ENCODE assay signal across 25 cellular contexts in genomic region chr5:126268697-126269315, GRCh38.
A peak's percentile ranks its signal among the peaks of the same experiment; 100 is the strongest.
DNase-seq lines count a peak whose midpoint lies in the region; ATAC-seq, FAIRE-seq and TF ChIP-seq lines count a peak whose summit lies in the region.
"Had no signal": no experiment of that assay in that cellular context is flagged by ENCODE, and none has a peak within 500 bp of the region (broad histone marks: within the 10 kb centered on the region; RNA-seq: fewer than 3 reads in every experiment).

No MANE protein-coding gene starts in this region.

- no peaks in the 10 kb centered on the region for H3K4me1 ChIP-seq in astrocyte (ENCODE audit: insufficient read depth, low read length)
- H3K4me1 ChIP-seq in CD8-positive, alpha-beta T cell (ENCODE audit: insufficient read depth, low read length), result no peaks in the 10 kb centered on the region

- CTCF ChIA-PET in CD8-positive, alpha-beta T cell (lab: Charles Lee), result no interaction called here

- no peak for FAIRE-seq in astrocyte (lab: Jason Lieb, UNC)
- FAIRE-seq: GM12878, HTR-8/SVneo had no signal

- no peak overlapping the region for H2AFZ ChIP-seq in astrocyte (ENCODE audit: low read depth, low read length)

- H3K9ac ChIP-seq in astrocyte (ENCODE audit: low read length), result no peak overlapping the region
- H3K9ac ChIP-seq: SK-N-SH had no signal

- no peak overlapping the region for H3K4me2 ChIP-seq in astrocyte (ENCODE audit: low read length)
- H3K4me2 ChIP-seq: SK-N-SH had no signal

- H3K27me3 ChIP-seq in astrocyte (ENCODE audit: insufficient read depth, low read length), result peaks cover 3% of the 10 kb centered on the region
- no peaks in the 10 kb centered on the region for H3K27me3 ChIP-seq in CD8-positive, alpha-beta T cell (ENCODE audit: insufficient read depth, low read length)

- TF ChIP-seq CTCF in astrocyte (IDR thresholded peaks at IDR 0.05; ENCODE audit: insufficient read depth, low read depth, low read length), result no peak
- no peak for TF ChIP-seq CTCF in CD8-positive, alpha-beta T cell (IDR thresholded peaks at IDR 0.05)

- no peaks in the 10 kb centered on the region for H3K4me1 Mint-ChIP-seq in astrocyte (ENCODE audit: low read depth, unreplicated experiment)
- H3K4me1 Mint-ChIP-seq in CD8-positive, alpha-beta T cell (ENCODE audit: low read depth), result no peaks in the 10 kb centered on the region
- H3K4me1 Mint-ChIP-seq: CD14-positive monocyte had no signal

- H3K9me3 Mint-ChIP-seq in astrocyte (ENCODE audit: unreplicated experiment), result peaks cover 1% of the 10 kb centered on the region
- no peaks in the 10 kb centered on the region for H3K9me3 Mint-ChIP-seq in CD8-positive, alpha-beta T cell

- H3K36me3 ChIP-seq in astrocyte (ENCODE audit: insufficient read depth, low read length), result no peaks in the 10 kb centered on the region
- no peaks in the 10 kb centered on the region for H3K36me3 ChIP-seq in CD8-positive, alpha-beta T cell (ENCODE audit: insufficient read depth, low read length)

- no peaks in the 10 kb centered on the region for H3K9me3 ChIP-seq in astrocyte (ENCODE audit: insufficient read depth, low read depth, low read length)
- no peaks in the 10 kb centered on the region for H3K9me3 ChIP-seq in CD8-positive, alpha-beta T cell (ENCODE audit: low read length)
- H3K9me3 ChIP-seq: SK-N-SH had no signal

- no peak for ATAC-seq in CD8-positive, alpha-beta T cell
- no peak for ATAC-seq in GM21390 (IDR thresholded peaks at IDR 0.05; ENCODE audit: unreplicated experiment)
- ATAC-seq: GM12878 had no signal

- no peaks in the 10 kb centered on the region for H3K79me2 ChIP-seq in astrocyte (ENCODE audit: insufficient read depth, low read length)

- no peaks in the 10 kb centered on the region for H4K20me1 ChIP-seq in astrocyte (ENCODE audit: insufficient read depth, low read length)

- H3K27me3 Mint-ChIP-seq in astrocyte (ENCODE audit: low read depth, unreplicated experiment), result no peaks in the 10 kb centered on the region
- peaks cover 3% of the 10 kb centered on the region for H3K27me3 Mint-ChIP-seq in CD8-positive, alpha-beta T cell (ENCODE audit: low read depth)

- H3K27ac Mint-ChIP-seq in astrocyte (ENCODE audit: unreplicated experiment), result no peak overlapping the region
- H3K27ac Mint-ChIP-seq in CD8-positive, alpha-beta T cell, result no peak overlapping the region
- H3K27ac Mint-ChIP-seq: CD14-positive monocyte had no signal

- no peak overlapping the region for H3K27ac ChIP-seq in astrocyte (ENCODE audit: low read depth, low read length)
- H3K27ac ChIP-seq in CD8-positive, alpha-beta T cell (ENCODE audit: low read depth, low read length), result no peak overlapping the region

- no peak overlapping the region for H3K4me3 Mint-ChIP-seq in astrocyte (ENCODE audit: unreplicated experiment)
- H3K4me3 Mint-ChIP-seq in CD8-positive, alpha-beta T cell, result no peak overlapping the region
- H3K4me3 Mint-ChIP-seq: CD14-positive monocyte had no signal

- DNase-seq in A172 (ENCODE audit: low spot score) (peak; percentile 23), DMS 273 treated with DMSO at 0.1 percent for 48 hours (lab: John Stamatoyannopoulos, UW) (peak; percentile 24), NCI-H82 (lab: John Stamatoyannopoulos, UW) (peak; percentile 62), astrocyte (ENCODE audit: low read depth) (peak; percentile 44), superior temporal gyrus (ENCODE audit: extremely low spot score) (no peak), AG20443 (ENCODE audit: low spot score) (no peak)
- no peak for DNase-seq in CD8-positive, alpha-beta T cell
- DNase-seq: ACHN; DMS153; GF-D8; GOT3; IMR-90; Karpas-422; MM.1S; NCI-H1092; NCI-H1436 treated with DMSO at 0.1 percent for 48 hours; NCI-H2081 treated with DMSO at 0.1 percent for 48 hours; NCI-H526; NK-92 treated with Interleukin-12 subunit alpha and Interleukin-12 subunit beta, amount 100 ng/mL, for 24 hours; SHP77 treated with DMSO at 0.1 percent for 48 hours; SK-N-SH had no signal

- no peaks in the 10 kb centered on the region for H3K36me3 Mint-ChIP-seq in astrocyte (ENCODE audit: low read depth, unreplicated experiment)
- no peaks in the 10 kb centered on the region for H3K36me3 Mint-ChIP-seq in CD8-positive, alpha-beta T cell
- H3K36me3 Mint-ChIP-seq: CD14-positive monocyte had no signal

- no peak overlapping the region for H3K4me3 ChIP-seq in astrocyte (ENCODE audit: insufficient read depth, low read depth, low read length)
- H3K4me3 ChIP-seq in CD8-positive, alpha-beta T cell (ENCODE audit: low read depth, low read length), result no peak overlapping the region
- H3K4me3 ChIP-seq: GM12878 had no signal

- POLR2A ChIA-PET in CD8-positive, alpha-beta T cell (lab: Charles Lee), result no interaction called here

- intact Hi-C loops in CD8-positive, alpha-beta T cell (cut with DNase I, micrococcal nuclease), result no loop called here

Comparison
In these comparisons a context has a peak if more than half of its experiments do, and no peak if none do; other contexts are left out.
1. DNase-seq: peak in A172 (single experiment), DMS 273 treated with DMSO at 0.1 percent for 48 hours (single experiment), NCI-H82 (single experiment) and astrocyte (single experiment); none in superior temporal gyrus (single experiment), CD8-positive, alpha-beta T cell (0 of 7) and AG20443 (single experiment).